9 cellular contexts compared by ENCODE assay signal in genomic region chr7:157616931-157617330, GRCh38.
"Had no signal": no experiment of that assay in that cellular context is flagged by ENCODE, and none has a peak within 500 bp of the region (broad histone marks: within the 10 kb centered on the region; RNA-seq: fewer than 3 reads in every experiment).

No MANE protein-coding gene starts in this region.

- H3K9me3 ChIP-seq: HAP-1 had no signal

- H3K36me3 Mint-ChIP-seq: IgD-negative memory B cell had no signal

- H3K27ac ChIP-seq: GM23248, HL-60 had no signal

- H3K4me3 Mint-ChIP-seq: HFFc6, IgD-negative memory B cell had no signal

- H3K27ac Mint-ChIP-seq: HFFc6 had no signal

- H3K4me1 ChIP-seq: HAP-1 had no signal

- H3K36me3 ChIP-seq: HAP-1 had no signal

- ATAC-seq: HCT116, HepG2 had no signal

- H2AFZ ChIP-seq: GM23248 had no signal

- H3K4me3 ChIP-seq: GM23248, HAP-1 had no signal

- DNase-seq: GM23248, GOT3, H7, HFFc6 had no signal
